Comparison of ENCODE assay signal across 8 cellular contexts in genomic region chr17:38702900-38703741, GRCh38. TPM values are rescaled to one million over a fixed set of nuclear protein-coding genes. Genes with fewer than 3 reads are reported as not detected.
A peak's percentile ranks its signal among the peaks of the same experiment; 100 is the strongest.
DNase-seq lines count a peak whose midpoint lies in the region; ATAC-seq and TF ChIP-seq lines count a peak whose summit lies in the region.

No MANE protein-coding gene starts in this region.

- peaks cover 30% of the 10 kb centered on the region for H3K4me1 Mint-ChIP-seq in memory B cell

- H3K79me2 ChIP-seq in OCI-LY7 (ENCODE audit: insufficient read depth, low read depth, low read length), result peaks cover 36% of the 10 kb centered on the region

- TF ChIP-seq POLR2A in GM18526 (IDR thresholded peaks at IDR 0.05; ENCODE audit: extremely low read depth, insufficient read length) (peak; percentile 51), testis (IDR thresholded peaks at IDR 0.05) (no peak)

- DNase-seq in OCI-LY7 (ENCODE audit: low spot score) (peak; percentile 52), caudate nucleus (lab: John Stamatoyannopoulos, UW) (peak in 2 of 61 donors; percentile 26 to 32), memory B cell (ENCODE audit: low spot score in 2 of 2) (no peak), testis (peak; percentile 40), HCEC 1CT (no peak), foreskin melanocyte (no peak)

- H3K27me3 ChIP-seq in testis, result no peaks in the 10 kb centered on the region

- H3K4me3 ChIP-seq in OCI-LY7 (ENCODE audit: low read depth, low read length, poor library complexity, severe bottlenecking) (peak overlapping the region; percentile 81), testis (peak overlapping the region; percentile 72 to 91)

- 2% methylated on average over 29 to 57 of the region's 57 CpGs for WGBS in testis, 2 donors

- peak overlapping the region; percentile 100 for H3K4me2 ChIP-seq in OCI-LY7 (ENCODE audit: low read length)

- POLR2A ChIA-PET in OCI-LY7 (lab: Charles Lee), result no interaction called here

- no peaks in the 10 kb centered on the region for H3K9me3 Mint-ChIP-seq in memory B cell

- no peak for ATAC-seq in memory B cell (ENCODE audit: low read depth)
- no peak for ATAC-seq in HG03520 (IDR thresholded peaks at IDR 0.05; ENCODE audit: unreplicated experiment)

- H3K9me3 ChIP-seq in OCI-LY7 (ENCODE audit: low read length), result no peaks in the 10 kb centered on the region
- H3K9me3 ChIP-seq in testis, result no peaks in the 10 kb centered on the region

- H3K36me3 Mint-ChIP-seq in memory B cell, result no peaks in the 10 kb centered on the region

- H2AFZ ChIP-seq in OCI-LY7 (ENCODE audit: low read length), result peak overlapping the region; percentile 27; the same call in 1 of the 2 replicates

- H3K27ac ChIP-seq in OCI-LY7 (ENCODE audit: low read depth, low read length, poor library complexity, severe bottlenecking) (peak overlapping the region; percentile 92), caudate nucleus (ENCODE audit: low read depth, low read length) (peak overlapping the region; percentile 89), testis (peak overlapping the region; percentile 81 to 98)

- H3K4me3 Mint-ChIP-seq in memory B cell, result peak overlapping the region; percentile 94

- H3K27me3 Mint-ChIP-seq in memory B cell, result no peaks in the 10 kb centered on the region

- no peaks in the 10 kb centered on the region for H3K9me2 ChIP-seq in OCI-LY7 (ENCODE audit: insufficient read depth, low read length)

- peaks cover 11% of the 10 kb centered on the region; the same call in 1 of the 2 replicates for H3K36me3 ChIP-seq in OCI-LY7 (ENCODE audit: insufficient read depth, low read length)
- H3K36me3 ChIP-seq in testis (ENCODE audit: low read depth, missing control alignments), result no peaks in the 10 kb centered on the region

- 0 out of 2 replicates have a peak, but pooled peaks have one; percentile 14 for TF ChIP-seq CTCF in OCI-LY7 (conservative IDR thresholded peaks at IDR 0.05; ENCODE audit: low read length)
- TF ChIP-seq CTCF in testis (IDR thresholded peaks at IDR 0.05), result no peak

- BruUV-seq in OCI-LY7 (replicated peaks; lab: Mats Ljungman, UMichigan), result TSS peak; percentile 70

- CTCF ChIA-PET in OCI-LY7 (lab: Charles Lee; ENCODE audit: unreplicated experiment), result no interaction called here

- peaks cover 12% of the 10 kb centered on the region; the same call in 1 of the 2 replicates for H4K20me1 ChIP-seq in OCI-LY7 (ENCODE audit: insufficient read depth, low read length)

- H3K4me1 ChIP-seq in OCI-LY7 (ENCODE audit: insufficient read depth, low read length, poor library complexity, severe bottlenecking) (peaks cover 38% of the 10 kb centered on the region), testis (peaks cover 36% of the 10 kb centered on the region)

- H3K27ac Mint-ChIP-seq in memory B cell, result peak overlapping the region; percentile 97

- intact Hi-C loops in OCI-LY7 (cut with micrococcal nuclease; ENCODE audit: unreplicated experiment) (loop anchor here (1.0 to 2.0 kb wide), 4 partner anchors 25 to 166 kb away; no protein-coding TSS in a partner anchor), testis (cut with DNase I; ENCODE audit: low total_unique reads) (no loop called here)

RNA-seq across cellular contexts. Expression of gene MLLT6, which starts 2.0 kb away (rescaled TPM):
- 81.7 and 94.9 TPM in 2 replicates for total RNA-seq in OCI-LY7 (2014; rRNA removed; shearing (Covaris generic))
- total RNA-seq in OCI-LY7 (2022), result 174 and 175 TPM in 2 replicates
- 100 to 1,000 TPM; 157 to 176 TPM for total RNA-seq in testis
- polyA plus RNA-seq in testis (ENCODE audit: insufficient read depth, low read depth, low replicate concordance), result 86.9 TPM

RNA-seq across cellular contexts. Expression of gene CISD3, which starts 27.0 kb away (rescaled TPM):
- total RNA-seq in OCI-LY7 (2014; rRNA removed; shearing (Covaris generic)), result 11.4 and 13.4 TPM in 2 replicates
- total RNA-seq in OCI-LY7 (2022) (24.9 and 25.1 TPM in 2 replicates), testis (10 to 100 TPM; 13.9 to 14.3 TPM)
- polyA plus RNA-seq in testis (ENCODE audit: insufficient read depth, low read depth, low replicate concordance), result 25.7 TPM

RNA-seq across cellular contexts. Expression of gene EPOP, which starts 28.4 kb away (rescaled TPM):
- total RNA-seq in OCI-LY7 (2014; rRNA removed; shearing (Covaris generic)), result 8.3 and 11.8 TPM in 2 replicates
- total RNA-seq in OCI-LY7 (2022) (21.7 and 27.2 TPM in 2 replicates), testis (10 to 100 TPM; 16.8 to 19.4 TPM)
- 18.6 TPM for polyA plus RNA-seq in testis (ENCODE audit: insufficient read depth, low read depth, low replicate concordance)

RNA-seq across cellular contexts. Expression of gene PCGF2, which starts 45.0 kb away (rescaled TPM):
- 8.9 and 12.8 TPM in 2 replicates for total RNA-seq in OCI-LY7 (2014; rRNA removed; shearing (Covaris generic))
- total RNA-seq in OCI-LY7 (2022) (40.0 and 47.3 TPM in 2 replicates), testis (10 to 100 TPM in 1 of 2 donors, 1 to 10 TPM in 1; 8.1 to 20.9 TPM)
- 21.2 TPM for polyA plus RNA-seq in testis (ENCODE audit: insufficient read depth, low read depth, low replicate concordance)

RNA-seq across cellular contexts. Expression of gene PSMB3, which starts 49.4 kb away (rescaled TPM):
- 290 and 348 TPM in 2 replicates for total RNA-seq in OCI-LY7 (2014; rRNA removed; shearing (Covaris generic))
- 231 and 246 TPM in 2 replicates for total RNA-seq in OCI-LY7 (2022)
- total RNA-seq in testis, result 100 to 1,000 TPM; 111 to 113 TPM
- polyA plus RNA-seq in testis (ENCODE audit: insufficient read depth, low read depth, low replicate concordance), result 144 TPM

Comparison
In these comparisons a context has a peak if more than half of its experiments do, and no peak if none do; other contexts are left out.
1. DNase-seq: peak in OCI-LY7 (single experiment) and testis (single experiment); none in memory B cell (0 of 2), HCEC 1CT (single experiment) and foreskin melanocyte (single experiment).
2. Peak in every context shown above with its lines, with median percentiles within 50 percentile points of each other: H3K27ac ChIP-seq.